In the genomic region with DNA sequence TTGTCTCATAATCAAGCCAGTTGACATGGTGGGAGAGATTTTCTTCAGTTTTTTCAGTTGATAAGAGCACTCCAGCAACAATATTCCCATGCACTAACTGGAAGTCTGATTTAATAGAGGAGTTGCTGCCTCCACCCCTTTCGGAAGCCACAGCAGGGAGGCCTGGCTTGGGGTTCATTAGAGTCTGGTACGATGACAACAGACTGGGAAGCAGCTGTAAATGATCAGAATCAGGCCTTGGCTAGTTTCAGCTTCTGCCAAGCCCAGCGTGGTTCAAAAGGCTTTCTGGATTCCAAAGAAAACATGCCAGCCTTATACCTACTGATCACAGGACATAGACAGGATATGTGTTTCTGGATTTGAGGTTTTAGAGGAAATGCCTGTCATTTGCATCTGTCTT, we compare ENCODE assay signal across 14 cellular contexts.
A peak's percentile ranks its signal among the peaks of the same experiment; 100 is the strongest.
DNase-seq lines count a peak whose midpoint lies in the region; ATAC-seq and TF ChIP-seq lines count a peak whose summit lies in the region.
"Had no signal": no experiment of that assay in that cellular context is flagged by ENCODE, and none has a peak within 500 bp of the region (broad histone marks: within the 10 kb centered on the region; RNA-seq: fewer than 3 reads in every experiment).

No MANE protein-coding gene starts in this region.

- H3K36me3 Mint-ChIP-seq in chondrocyte (ENCODE audit: low read depth): peaks cover 2% of the 10 kb centered on the region
- H3K36me3 Mint-ChIP-seq: activated naive CD8-positive, alpha-beta T cell treated with anti-CD3 and anti-CD28 coated beads, Interleukin-2, amount 10 ng/mL, durations not matched to agents 7 days and 5 days; CD14-positive monocyte had no signal

- H3K4me1 Mint-ChIP-seq in chondrocyte (ENCODE audit: low read depth): peaks cover 34% of the 10 kb centered on the region
- H3K4me1 Mint-ChIP-seq: activated CD4-positive, alpha-beta memory T cell treated with anti-CD3 and anti-CD28 coated beads, Interleukin-2, amount 10 ng/mL, durations not matched to agents 7 days and 5 days; CD14-positive monocyte had no signal

- peak overlapping the region; percentile 79 for H3K27ac Mint-ChIP-seq in chondrocyte (ENCODE audit: unreplicated experiment)
- H3K27ac Mint-ChIP-seq: activated CD4-positive, alpha-beta memory T cell treated with anti-CD3 and anti-CD28 coated beads, Interleukin-2, amount 10 ng/mL, durations not matched to agents 7 days and 5 days; activated naive CD8-positive, alpha-beta T cell treated with anti-CD3 and anti-CD28 coated beads, Interleukin-2, amount 10 ng/mL, durations not matched to agents 7 days and 5 days; CD14-positive monocyte had no signal

- intact Hi-C loops in left ventricle myocardium superior (cut with micrococcal nuclease): no loop called here

- peak; percentile 36 for ATAC-seq in left ventricle myocardium superior
- ATAC-seq in HG02678 (IDR thresholded peaks at IDR 0.05; ENCODE audit: unreplicated experiment): no peak
- no peak for ATAC-seq in HG03342 (IDR thresholded peaks at IDR 0.05; ENCODE audit: unreplicated experiment)
- ATAC-seq: activated T-cell treated with anti-CD3 and anti-CD28 coated beads, Interleukin-2, amount 50 U/mL, for 4 hours had no signal

- no peaks in the 10 kb centered on the region for H3K27me3 Mint-ChIP-seq in chondrocyte (ENCODE audit: low read depth)

- H3K9me3 Mint-ChIP-seq in chondrocyte (ENCODE audit: low read depth): peaks cover 5% of the 10 kb centered on the region
- H3K9me3 Mint-ChIP-seq: activated CD4-positive, alpha-beta memory T cell treated with anti-CD3 and anti-CD28 coated beads, Interleukin-2, amount 10 ng/mL, durations not matched to agents 7 days and 5 days; activated naive CD8-positive, alpha-beta T cell treated with anti-CD3 and anti-CD28 coated beads, Interleukin-2, amount 10 ng/mL, durations not matched to agents 7 days and 5 days; activated T-cell treated with anti-CD3 and anti-CD28 coated beads, Interleukin-2, amount 50 U/mL, for 4 hours; CD14-positive monocyte had no signal

- H3K4me3 ChIP-seq in HFF-Myc (replicated peaks; ENCODE audit: low read depth, low read length): no peak overlapping the region
- H3K4me3 ChIP-seq: heart left ventricle, thyroid gland had no signal

- TF ChIP-seq CTCF in HFF-Myc (IDR thresholded peaks at IDR 0.05; ENCODE audit: low read depth, low read length, missing control alignments) (no peak), chondrocyte (IDR thresholded peaks at IDR 0.05) (no peak)

- DNase-seq in HFF-Myc (ENCODE audit: extremely low read depth, low read depth) (peak; percentile 15), chondrocyte (ENCODE audit: low spot score) (no peak), left ventricle myocardium superior (no peak), smooth muscle cell of the brain vasculature (ENCODE audit: low read depth, low spot score) (peak; percentile 3)
- no peak for DNase-seq in stimulated activated CD4-positive, alpha-beta T cell treated with anti-CD3 and anti-CD28 coated beads, Interleukin-4, amount 100 ng/mL, for 4 hours
- DNase-seq: activated CD4-positive, alpha-beta memory T cell treated with anti-CD3 and anti-CD28 coated beads, Interleukin-2, amount 10 ng/mL, durations not matched to agents 7 days and 5 days; activated naive CD8-positive, alpha-beta T cell treated with anti-CD3 and anti-CD28 coated beads, Interleukin-2, amount 10 ng/mL, durations not matched to agents 7 days and 5 days; activated T-cell treated with anti-CD3 and anti-CD28 coated beads, Interleukin-2, amount 50 U/mL, for 4 hours; NCI-H187 treated with DMSO at 0.1 percent for 48 hours had no signal

- H3K4me3 Mint-ChIP-seq in chondrocyte (ENCODE audit: unreplicated experiment): no peak overlapping the region
- H3K4me3 Mint-ChIP-seq: activated CD4-positive, alpha-beta memory T cell treated with anti-CD3 and anti-CD28 coated beads, Interleukin-2, amount 10 ng/mL, durations not matched to agents 7 days and 5 days; activated naive CD8-positive, alpha-beta T cell treated with anti-CD3 and anti-CD28 coated beads, Interleukin-2, amount 10 ng/mL, durations not matched to agents 7 days and 5 days; activated T-cell treated with anti-CD3 and anti-CD28 coated beads, Interleukin-2, amount 50 U/mL, for 4 hours; CD14-positive monocyte had no signal

Comparison
In these comparisons a context has a peak if more than half of its experiments do, and no peak if none do; other contexts are left out.
1. DNase-seq: peak in HFF-Myc (single experiment) and smooth muscle cell of the brain vasculature (single experiment); none in chondrocyte (single experiment), left ventricle myocardium superior (single experiment) and stimulated activated CD4-positive, alpha-beta T cell treated with anti-CD3 and anti-CD28 coated beads, Interleukin-4, amount 100 ng/mL, for 4 hours (0 of 2).